ENCODE assay signal across 8 cellular contexts in genomic region chr19:47124937-47125668, GRCh38. TPM values are rescaled to one million over a fixed set of nuclear protein-coding genes. Genes with fewer than 3 reads are reported as not detected.
DNase-seq lines count a peak whose midpoint lies in the region; ATAC-seq, FAIRE-seq and TF ChIP-seq lines count a peak whose summit lies in the region.

No MANE protein-coding gene starts in this region.

- ATAC-seq in body of pancreas, result peak; percentile 88
- ATAC-seq in GM18858 (IDR thresholded peaks at IDR 0.05; ENCODE audit: unreplicated experiment), result no peak

- TF ChIP-seq CTCF in body of pancreas (IDR thresholded peaks at IDR 0.05), result peak; percentile 45 to 89 (median 84)

- H3K36me3 ChIP-seq in body of pancreas (replicated peaks in 1 of 2; ENCODE audit: insufficient read depth in 1 of 2, low read depth in 2 of 2), result no peaks in the 10 kb centered on the region

- no peak overlapping the region for H3K4me3 ChIP-seq in body of pancreas

- no peak for TF ChIP-seq POLR2A in body of pancreas (IDR thresholded peaks at IDR 0.05)

- H3K27me3 ChIP-seq in body of pancreas, result no peaks in the 10 kb centered on the region

- FAIRE-seq in islet of Langerhans (lab: Jason Lieb, UNC), result peak; percentile 98

- H3K4me1 ChIP-seq in body of pancreas, result peaks cover 7% of the 10 kb centered on the region

- no peak overlapping the region for H3K27ac ChIP-seq in body of pancreas

- 18 to 20% methylated on average over 8 of the region's 8 CpGs for WGBS in body of pancreas, 2 donors

- intact Hi-C loops in body of pancreas (cut with DNase I), result loop anchor here (5.0 kb wide), 1 partner anchor 48 kb away; no protein-coding TSS in a partner anchor

- H3K9me3 ChIP-seq in body of pancreas, result no peaks in the 10 kb centered on the region

- DNase-seq in DMS53 (lab: John Stamatoyannopoulos, UW) (peak; percentile 90), HuH-7.5 (ENCODE audit: low spot score) (peak; percentile 69), NCI-H774 (lab: John Stamatoyannopoulos, UW) (peak; percentile 64), body of pancreas (peak; percentile 27 to 57 (median 44)), superior temporal gyrus (ENCODE audit: extremely low spot score) (peak; percentile 94), mesenteric fat pad (ENCODE audit: low spot score) (no peak)

RNA-seq across cellular contexts. Expression of gene SAE1, which starts 5.5 kb away (rescaled TPM):
- total RNA-seq in body of pancreas (10 to 100 TPM; 14.5 to 21.5 TPM), mesenteric fat pad (59.3 TPM)

RNA-seq across cellular contexts. Expression of gene ZC3H4, which starts 11.5 kb away (rescaled TPM):
- total RNA-seq in body of pancreas (10 to 100 TPM; 18.9 to 34.3 TPM), mesenteric fat pad (30.2 TPM)
